In genomic region chr5:133041910-133042309, GRCh38 we compare ENCODE assay signal across 16 cellular contexts. TPM values are rescaled to one million over a fixed set of nuclear protein-coding genes. Genes with fewer than 3 reads are reported as not detected.
DNase-seq lines count a peak whose midpoint lies in the region; ATAC-seq, FAIRE-seq and TF ChIP-seq lines count a peak whose summit lies in the region.
"Had no signal": no experiment of that assay in that cellular context is flagged by ENCODE, and none has a peak within 500 bp of the region (broad histone marks: within the 10 kb centered on the region; RNA-seq: fewer than 3 reads in every experiment).

No MANE protein-coding gene starts in this region.

- DNase-seq in MG63 (peak; percentile 65), bronchial epithelial cell (ENCODE audit: low read depth) (peak; percentile 75), iris pigment epithelial cell (ENCODE audit: low read depth) (peak; percentile 47), SW480 (ENCODE audit: low spot score) (no peak), colonic mucosa (no peak), thyroid gland (no peak)
- DNase-seq: BE2C; DND-41; naive thymus-derived CD8-positive, alpha-beta T cell; NCI-H2081 treated with DMSO at 0.1 percent for 48 hours; retina; SJCRH30; stimulated activated CD4-positive, alpha-beta T cell treated with anti-CD3 and anti-CD28 coated beads, Interleukin-2, amount 100 ng/mL, for 24 hours had no signal

- H3K4me1 ChIP-seq in DOHH2 (ENCODE audit: control insufficient read depth, low read length) (peaks cover 58% of the 10 kb centered on the region), colonic mucosa (no peaks in the 10 kb centered on the region), thyroid gland (no peaks in the 10 kb centered on the region)
- H3K4me1 ChIP-seq: BE2C, SJCRH30 had no signal

- H3K4me2 ChIP-seq in DOHH2 (ENCODE audit: low read length), result peak overlapping the region; percentile 5; the same call in 1 of the 2 replicates

- intact Hi-C loops in colonic mucosa (cut with DNase I), result no loop called here
- intact Hi-C loops in thyroid gland (cut with DNase I), result no loop called here

- no peak overlapping the region for H3K9ac ChIP-seq in colonic mucosa (ENCODE audit: low read depth in 2 of 2, low read length in 2 of 2)

- H3K9me3 ChIP-seq in DOHH2 (ENCODE audit: control insufficient read depth, insufficient read depth, low read length), result no peaks in the 10 kb centered on the region
- no peaks in the 10 kb centered on the region for H3K9me3 ChIP-seq in MG63
- no peaks in the 10 kb centered on the region for H3K9me3 ChIP-seq in colonic mucosa
- H3K9me3 ChIP-seq in thyroid gland, result no peaks in the 10 kb centered on the region
- H3K9me3 ChIP-seq: BE2C, SJCRH30 had no signal

- H3K79me2 ChIP-seq in DOHH2 (ENCODE audit: control insufficient read depth, low read length), result no peaks in the 10 kb centered on the region

- TF ChIP-seq POLR2A in thyroid gland (IDR thresholded peaks at IDR 0.05), result no peak

- H3K27me3 ChIP-seq in DOHH2 (ENCODE audit: control insufficient read depth, low read length), result no peaks in the 10 kb centered on the region
- no peaks in the 10 kb centered on the region for H3K27me3 ChIP-seq in MG63
- H3K27me3 ChIP-seq in bronchial epithelial cell (ENCODE audit: control insufficient read depth, insufficient read depth, low read length), result no peaks in the 10 kb centered on the region
- H3K27me3 ChIP-seq in colonic mucosa, result no peaks in the 10 kb centered on the region
- H3K27me3 ChIP-seq in thyroid gland, result no peaks in the 10 kb centered on the region
- H3K27me3 ChIP-seq: BE2C, SJCRH30 had no signal

- no peaks in the 10 kb centered on the region for H3K36me3 ChIP-seq in DOHH2 (ENCODE audit: control insufficient read depth, low read length)
- no peaks in the 10 kb centered on the region for H3K36me3 ChIP-seq in MG63
- H3K36me3 ChIP-seq in bronchial epithelial cell (ENCODE audit: control insufficient read depth, insufficient read depth, low read length), result no peaks in the 10 kb centered on the region
- no peaks in the 10 kb centered on the region for H3K36me3 ChIP-seq in colonic mucosa
- H3K36me3 ChIP-seq in thyroid gland, result no peaks in the 10 kb centered on the region
- H3K36me3 ChIP-seq: BE2C, SJCRH30 had no signal

- no peak for FAIRE-seq in bronchial epithelial cell (lab: Jason Lieb, UNC)

- H3K9me2 ChIP-seq in DOHH2 (replicated peaks; ENCODE audit: control insufficient read depth, low read length), result no peaks in the 10 kb centered on the region

- H4K20me1 ChIP-seq in DOHH2 (ENCODE audit: control insufficient read depth, insufficient read depth, low read depth, low read length), result no peaks in the 10 kb centered on the region

- ATAC-seq in HG02798 (IDR thresholded peaks at IDR 0.05; ENCODE audit: poor library complexity, unreplicated experiment), result no peak
- ATAC-seq: naive thymus-derived CD8-positive, alpha-beta T cell had no signal

- H3F3A ChIP-seq in DOHH2 (ENCODE audit: control insufficient read depth, insufficient read depth), result peaks cover 11% of the 10 kb centered on the region; the same call in 1 of the 2 replicates

- H3K27ac ChIP-seq in DOHH2 (ENCODE audit: low read depth, low read length), result no peak overlapping the region
- no peak overlapping the region for H3K27ac ChIP-seq in colonic mucosa
- no peak overlapping the region for H3K27ac ChIP-seq in thyroid gland
- H3K27ac ChIP-seq: coronary artery, SJCRH30 had no signal

- TF ChIP-seq CTCF in DOHH2 (IDR thresholded peaks at IDR 0.05; ENCODE audit: low read depth, low read length, poor library complexity, severe bottlenecking), result no peak
- no peak for TF ChIP-seq CTCF in bronchial epithelial cell (IDR thresholded peaks at IDR 0.05; ENCODE audit: insufficient read depth, low read length, severe bottlenecking)
- TF ChIP-seq CTCF in colonic mucosa (IDR thresholded peaks at IDR 0.05), result no peak
- no peak for TF ChIP-seq CTCF in thyroid gland (IDR thresholded peaks at IDR 0.05)

- 86 to 92% methylated on average over 1 of the region's 1 CpG for WGBS in thyroid gland, 2 donors

- H3K4me3 ChIP-seq in DOHH2 (ENCODE audit: low read length), result no peak overlapping the region
- H3K4me3 ChIP-seq in MG63, result no peak overlapping the region
- no peak overlapping the region for H3K4me3 ChIP-seq in bronchial epithelial cell (ENCODE audit: low read depth, low read length)
- no peak overlapping the region for H3K4me3 ChIP-seq in colonic mucosa
- no peak overlapping the region for H3K4me3 ChIP-seq in thyroid gland (replicated peaks in 1 of 3)
- H3K4me3 ChIP-seq: coronary artery, SJCRH30 had no signal

RNA-seq across cellular contexts. Expression of gene HSPA4, which starts 9.9 kb away (rescaled TPM):
- total RNA-seq in MG63 (2014; rRNA removed; shearing (Covaris generic); ENCODE audit: low replicate concordance), result 300 and 358 TPM in 2 replicates
- total RNA-seq in bronchial epithelial cell, result 122 and 142 TPM in 2 replicates
- 100 to 1,000 TPM in 1 of 2 donors, 10 to 100 TPM in 1; 91.2 to 132 TPM for total RNA-seq in colonic mucosa
- 10 to 100 TPM; 49.9 to 72.0 (median 70.5) TPM for total RNA-seq in thyroid gland

RNA-seq across cellular contexts. Expression of gene ZCCHC10, which starts 15.6 kb away (rescaled TPM):
- total RNA-seq in MG63 (2014; rRNA removed; shearing (Covaris generic); ENCODE audit: low replicate concordance), result 20.5 and 32.5 TPM in 2 replicates
- 8.2 and 17.2 TPM in 2 replicates for total RNA-seq in bronchial epithelial cell
- total RNA-seq in colonic mucosa, result 10 to 100 TPM; 24.2 to 31.9 TPM
- total RNA-seq in thyroid gland, result 10 to 100 TPM; 24.7 to 43.4 (median 30.7) TPM

Comparison
In these comparisons a context has a peak if more than half of its experiments do, and no peak if none do; other contexts are left out.
1. DNase-seq: peak in MG63 (single experiment), bronchial epithelial cell (single experiment) and iris pigment epithelial cell (single experiment); none in SW480 (single experiment), colonic mucosa (single experiment) and thyroid gland (0 of 2).